Comparison of ENCODE assay signal across 8 cellular contexts in the genomic region with DNA sequence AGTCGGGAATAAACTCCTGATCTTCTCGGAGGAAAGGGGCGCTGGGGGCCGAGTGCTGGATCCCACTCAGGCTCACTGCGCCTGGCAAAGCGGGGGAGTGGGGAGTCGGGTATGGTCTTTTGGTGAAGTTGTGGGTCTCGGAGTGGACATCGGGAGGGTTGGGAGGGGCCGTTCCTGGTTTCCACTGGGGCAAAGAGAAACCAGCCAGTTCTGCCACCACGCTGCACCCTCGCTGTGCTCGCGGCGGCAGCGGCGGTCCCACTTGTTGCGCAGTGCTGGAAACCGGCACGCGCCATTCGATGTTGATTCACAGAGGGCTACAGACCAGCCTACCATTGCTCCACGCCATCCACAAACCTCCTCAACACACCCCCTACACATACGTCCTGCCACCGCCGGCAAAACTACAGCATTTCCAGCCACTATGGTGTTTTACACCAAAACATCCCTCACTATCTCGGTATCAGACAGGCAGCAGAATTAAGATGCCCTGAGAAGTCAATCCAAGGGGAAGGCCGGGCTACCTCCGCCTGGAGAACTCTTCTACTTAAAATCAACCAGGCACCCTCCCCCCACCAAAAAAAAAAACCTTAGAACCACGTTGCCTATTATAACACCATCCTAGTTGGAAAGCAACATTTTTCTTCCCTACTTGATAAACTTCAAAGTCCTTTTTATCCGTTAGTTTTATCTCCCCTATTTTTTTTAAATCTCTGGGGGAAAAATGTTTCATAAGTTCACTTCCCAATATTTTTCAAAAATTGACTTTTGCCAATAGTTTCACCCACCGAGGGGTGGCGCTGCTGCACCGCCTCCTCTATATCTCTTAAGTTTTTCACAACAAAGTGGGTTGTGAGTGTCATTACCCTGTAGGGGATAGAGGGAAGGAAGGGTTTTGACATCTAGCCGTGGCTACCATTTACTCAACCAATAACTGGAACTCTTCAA. TPM values are rescaled to one million over a fixed set of nuclear protein-coding genes. Genes with fewer than 3 reads are reported as not detected.
DNase-seq lines count a peak whose midpoint lies in the region; ATAC-seq and TF ChIP-seq lines count a peak whose summit lies in the region.

No MANE protein-coding gene starts in this region.

- H3K9me3 ChIP-seq in body of pancreas (no peaks in the 10 kb centered on the region), iPS-15b (ENCODE audit: control insufficient read depth, insufficient read depth, low read length) (no peaks in the 10 kb centered on the region), gastrocnemius medialis (no peaks in the 10 kb centered on the region)

- in situ Hi-C loops in G401 (cut with HindIII; ENCODE audit: low sequenced_read_pairs) (loop anchor here (25.0 kb wide), 1 partner anchor 771 kb away; no protein-coding TSS in a partner anchor), gastrocnemius medialis (cut with MboI; ENCODE audit: low sequenced_read_pairs in 4 of 4) (loop anchor here (10.0 to 25.0 kb wide), 15 partner anchors 233 to 1403 kb away; partner anchors contain the start of gene LPP (in 1 of the 4))

- peak overlapping the region; percentile 33 for H3K4me3 ChIP-seq in body of pancreas
- H3K4me3 ChIP-seq in iPS-15b (ENCODE audit: low read depth, low read length), result peak overlapping the region; percentile 90
- H3K4me3 ChIP-seq in gastrocnemius medialis, result peak overlapping the region; percentile 70 to 94 (median 88)

- H3K9ac ChIP-seq in iPS-15b (ENCODE audit: low read depth, low read length), result peak overlapping the region; percentile 38

- H3K36me3 ChIP-seq in body of pancreas (replicated peaks in 1 of 2; ENCODE audit: insufficient read depth in 1 of 2, low read depth in 2 of 2) (no peaks in the 10 kb centered on the region), iPS-15b (ENCODE audit: control insufficient read depth, insufficient read depth, low read length) (no peaks in the 10 kb centered on the region), gastrocnemius medialis (no peaks in the 10 kb centered on the region)

- TF ChIP-seq CTCF in body of pancreas (IDR thresholded peaks at IDR 0.05) (peak; percentile 73 to 93 (median 92)), gastrocnemius medialis (IDR thresholded peaks at IDR 0.05 in 4 of 5, conservative IDR thresholded peaks at IDR 0.05 in 1 of 5) (peak; percentile 87 to 94 (median 88))

- 1% methylated on average over 34 to 35 of the region's 35 CpGs for WGBS in body of pancreas, 2 donors

- intact Hi-C loops in body of pancreas (cut with DNase I) (no loop called here), gastrocnemius medialis (cut with DNase I; ENCODE audit: low total_unique reads) (loop anchor here (1.0 to 10.0 kb wide), 7 partner anchors 479 to 1113 kb away; no protein-coding TSS in a partner anchor)

- peak in 2 of 3 donors; percentile 17 to 49 for TF ChIP-seq POLR2A in body of pancreas (IDR thresholded peaks at IDR 0.05)
- TF ChIP-seq POLR2A in gastrocnemius medialis (IDR thresholded peaks at IDR 0.05), result peak; percentile 61 to 63

- H3K27ac ChIP-seq in body of pancreas, result peak overlapping the region; percentile 89 to 99 (median 99)
- peak overlapping the region; percentile 95 to 100 (median 98) for H3K27ac ChIP-seq in gastrocnemius medialis

- H3K27me3 ChIP-seq in body of pancreas (no peaks in the 10 kb centered on the region), iPS-15b (ENCODE audit: control insufficient read depth, insufficient read depth, low read length) (peaks cover 21% of the 10 kb centered on the region), gastrocnemius medialis (no peaks in the 10 kb centered on the region)

- ATAC-seq in body of pancreas (no peak), gastrocnemius medialis (peak; percentile 24 to 27), HG02885 (IDR thresholded peaks at IDR 0.05; ENCODE audit: poor library complexity, unreplicated experiment) (no peak), HG02938 (IDR thresholded peaks at IDR 0.05; ENCODE audit: unreplicated experiment) (no peak)

- peak; percentile 78 for DNase-seq in G401 (ENCODE audit: low spot score)
- DNase-seq in NCI-H128 (lab: John Stamatoyannopoulos, UW; ENCODE audit: unreplicated experiment), result peak; percentile 20
- DNase-seq in T-helper 9 cell, result peak; percentile 70
- peak; percentile 70 to 81 (median 77) for DNase-seq in body of pancreas
- peak; percentile 65 to 74 for DNase-seq in gastrocnemius medialis

- H3K4me1 ChIP-seq in body of pancreas (peaks cover 37% of the 10 kb centered on the region), iPS-15b (ENCODE audit: control insufficient read depth, insufficient read depth, low read length) (peaks cover 8% of the 10 kb centered on the region), gastrocnemius medialis (peaks cover 8 to 9% of the 10 kb centered on the region in 2 donors)

RNA-seq across cellular contexts. Expression of gene BCL6, which starts 3.6 kb away (rescaled TPM):
- 0.18 and 1.3 TPM in 2 replicates for total RNA-seq in G401 (2014; rRNA removed; shearing (Covaris generic))
- 10 to 100 TPM; 45.7 to 53.4 TPM for total RNA-seq in body of pancreas
- total RNA-seq in gastrocnemius medialis, result 100 to 1,000 TPM; 223 to 363 (median 292) TPM

RNA-seq across cellular contexts. Expression of gene RTP2, which starts 39.3 kb away (rescaled TPM):
- total RNA-seq in G401 (2014; rRNA removed; shearing (Covaris generic)), result not detected in 2 replicates
- not detected for total RNA-seq in body of pancreas
- 1 to 10 TPM in 3 of 4 donors, not detected in 1; 1.9 to 3.1 (median 2.3) TPM for total RNA-seq in gastrocnemius medialis

Comparison
In these comparisons a context has a peak if more than half of its experiments do, and no peak if none do; other contexts are left out.
1. DNase-seq: peak in every context shown above with its lines; median percentile 78 in G401; 77 in body of pancreas; 70 in T-helper 9 cell; 70 in gastrocnemius medialis; 20 in NCI-H128.
2. ATAC-seq: peak in gastrocnemius medialis (2 of 2); none in body of pancreas (single experiment), HG02885 (single experiment) and HG02938 (single experiment).
3. H3K4me3 ChIP-seq: peak in every context shown above with its lines; median percentile 90 in iPS-15b; 88 in gastrocnemius medialis; 33 in body of pancreas.
4. RNA of gene BCL6, which starts 3.6 kb away (total RNA-seq): 223 to 363 TPM in gastrocnemius medialis and 45.7 to 53.4 TPM in body of pancreas; 0.18 to 1.3 TPM in G401; every median in the first group is over 10 times any median in the second.